In genomic region chr5:173644700-173645436, GRCh38 we compare ENCODE assay signal across 1 cellular context.
TF ChIP-seq lines count a peak whose summit lies in the region.

No MANE protein-coding gene starts in this region.

TF ChIP-seq in A549, 52 proteins besides CTCF, POLR2A, EP300 and RAD21 (continued from another document):
- TF ChIP-seq ELK1 (IDR thresholded peaks at IDR 0.05; ENCODE audit: low read depth, low read length) = no peak
